9 cellular contexts compared by ENCODE assay signal in the genomic region with DNA sequence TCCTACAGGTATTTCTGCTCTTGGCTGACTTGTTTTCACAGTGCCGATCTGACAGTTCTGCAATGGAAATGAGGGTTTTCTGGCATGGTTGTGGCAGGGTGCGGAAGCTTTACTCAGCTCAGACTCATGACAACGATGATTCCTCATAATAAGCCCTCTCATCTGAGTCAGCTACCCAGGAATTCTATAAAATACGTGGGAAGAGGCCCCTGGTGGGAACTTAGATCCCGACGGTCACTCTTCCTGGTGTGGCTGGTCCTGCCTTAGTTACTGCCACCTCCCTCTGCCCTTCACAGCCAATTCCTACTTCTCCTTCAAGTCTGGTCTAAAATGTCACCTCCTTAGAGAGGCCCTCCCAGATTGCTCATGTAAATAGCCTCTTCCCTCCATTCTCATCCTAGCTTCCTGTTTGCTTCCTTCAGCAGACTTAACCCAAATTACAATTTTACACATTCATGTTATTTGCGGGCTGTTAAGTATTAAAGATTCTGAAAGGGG.
A peak's percentile ranks its signal among the peaks of the same experiment; 100 is the strongest.
DNase-seq lines count a peak whose midpoint lies in the region; ATAC-seq, FAIRE-seq and TF ChIP-seq lines count a peak whose summit lies in the region.
"Had no signal": no experiment of that assay in that cellular context is flagged by ENCODE, and none has a peak within 500 bp of the region (broad histone marks: within the 10 kb centered on the region; RNA-seq: fewer than 3 reads in every experiment).

No MANE protein-coding gene starts in this region.

- no peak overlapping the region for H3K4me3 ChIP-seq in bronchial epithelial cell (ENCODE audit: low read depth, low read length)
- H3K4me3 ChIP-seq in subcutaneous abdominal adipose tissue (ENCODE audit: low read depth in 1 of 5, low read length in 5 of 5), result peak overlapping the region in 2 of 5 donors; percentile 29 to 31

- H3K9ac ChIP-seq in subcutaneous abdominal adipose tissue (ENCODE audit: low read length in 5 of 5), result peak overlapping the region in 3 of 5 donors; percentile 48 to 59 (median 57)

- TF ChIP-seq CTCF in bronchial epithelial cell (IDR thresholded peaks at IDR 0.05; ENCODE audit: insufficient read depth, low read length, severe bottlenecking), result no peak

- H3K27me3 ChIP-seq in bronchial epithelial cell (ENCODE audit: control insufficient read depth, insufficient read depth, low read length) (no peaks in the 10 kb centered on the region), subcutaneous abdominal adipose tissue (ENCODE audit: control insufficient read depth in 5 of 5, insufficient read depth in 4 of 5, low read length in 5 of 5) (no peaks in the 10 kb centered on the region)

- no peaks in the 10 kb centered on the region for H3K9me3 ChIP-seq in subcutaneous abdominal adipose tissue (ENCODE audit: control insufficient read depth in 5 of 5, low read length in 5 of 5)

- ATAC-seq in GM21360 (IDR thresholded peaks at IDR 0.05; ENCODE audit: unreplicated experiment) (no peak), HG03469 (IDR thresholded peaks at IDR 0.05; ENCODE audit: unreplicated experiment) (no peak), GM18519 (IDR thresholded peaks at IDR 0.05; ENCODE audit: low FRiP score, unreplicated experiment) (no peak)

- H3K27ac ChIP-seq in subcutaneous abdominal adipose tissue (ENCODE audit: low read depth, low read length), result peak overlapping the region; percentile 86

- DNase-seq in HS-27A (ENCODE audit: low read depth) (peak; percentile 83), bronchial epithelial cell (ENCODE audit: low read depth) (peak; percentile 92), kidney tubule cell (ENCODE audit: low spot score) (peak; percentile 90)
- DNase-seq in activated effector memory CD4-positive, alpha-beta T cell treated with anti-CD3 and anti-CD28 coated beads, Interleukin-2, amount 50 U/mL, for 16 hours, result no peak

- H3K4me1 ChIP-seq in subcutaneous abdominal adipose tissue (ENCODE audit: control insufficient read depth in 5 of 5, insufficient read depth in 5 of 5, low read length in 5 of 5), result peaks cover 15 to 25% (median 20%) of the 10 kb centered on the region in 5 donors

- FAIRE-seq in bronchial epithelial cell (lab: Jason Lieb, UNC), result no peak
- FAIRE-seq: TTC549 had no signal

- H3K36me3 ChIP-seq in bronchial epithelial cell (ENCODE audit: control insufficient read depth, insufficient read depth, low read length), result no peaks in the 10 kb centered on the region
- H3K36me3 ChIP-seq in subcutaneous abdominal adipose tissue (ENCODE audit: control insufficient read depth in 5 of 5, insufficient read depth in 5 of 5, low read length in 5 of 5), result no peaks in the 10 kb centered on the region
